Comparison of ENCODE assay signal across 1 cellular context in the genomic region with DNA sequence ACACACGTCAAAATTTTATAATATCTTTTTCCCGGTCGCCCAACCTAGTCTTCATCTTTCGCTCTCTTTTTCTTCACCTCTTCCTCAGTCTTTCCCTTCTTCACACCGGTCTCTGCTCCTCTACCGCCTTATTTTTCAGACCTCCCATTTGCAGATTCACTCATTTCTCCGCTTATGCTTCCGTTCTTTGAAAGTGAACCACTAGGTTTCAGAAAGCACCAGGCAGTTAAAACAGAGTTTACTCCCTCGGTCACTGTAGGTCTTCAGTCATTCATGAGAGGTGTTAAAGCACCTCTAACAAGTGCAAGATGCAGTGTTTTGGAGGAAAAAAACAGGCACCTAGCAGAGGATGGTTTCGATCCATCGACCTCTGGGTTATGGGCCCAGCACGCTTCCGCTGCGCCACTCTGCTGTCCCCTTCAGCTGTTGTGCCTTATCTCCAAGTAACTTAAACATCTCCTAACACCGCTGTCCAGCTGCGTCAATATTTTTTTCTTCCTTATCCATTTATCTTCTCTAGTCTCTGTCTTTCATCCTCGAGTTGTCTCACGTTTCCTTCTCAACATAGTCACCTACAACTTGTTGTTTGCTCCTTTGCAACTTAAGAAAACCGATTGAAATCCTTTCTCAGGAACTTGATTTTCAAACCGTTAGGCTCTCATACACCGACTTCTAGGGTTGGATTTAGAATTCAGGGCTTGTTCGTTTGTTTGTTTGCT.
TF ChIP-seq lines count a peak whose summit lies in the region.

No MANE protein-coding gene starts in this region.

TF ChIP-seq in HepG2, 621 proteins besides CTCF, POLR2A, EP300 and RAD21 (continued from another document and continues in another):
- TF ChIP-seq, protein P1, sequence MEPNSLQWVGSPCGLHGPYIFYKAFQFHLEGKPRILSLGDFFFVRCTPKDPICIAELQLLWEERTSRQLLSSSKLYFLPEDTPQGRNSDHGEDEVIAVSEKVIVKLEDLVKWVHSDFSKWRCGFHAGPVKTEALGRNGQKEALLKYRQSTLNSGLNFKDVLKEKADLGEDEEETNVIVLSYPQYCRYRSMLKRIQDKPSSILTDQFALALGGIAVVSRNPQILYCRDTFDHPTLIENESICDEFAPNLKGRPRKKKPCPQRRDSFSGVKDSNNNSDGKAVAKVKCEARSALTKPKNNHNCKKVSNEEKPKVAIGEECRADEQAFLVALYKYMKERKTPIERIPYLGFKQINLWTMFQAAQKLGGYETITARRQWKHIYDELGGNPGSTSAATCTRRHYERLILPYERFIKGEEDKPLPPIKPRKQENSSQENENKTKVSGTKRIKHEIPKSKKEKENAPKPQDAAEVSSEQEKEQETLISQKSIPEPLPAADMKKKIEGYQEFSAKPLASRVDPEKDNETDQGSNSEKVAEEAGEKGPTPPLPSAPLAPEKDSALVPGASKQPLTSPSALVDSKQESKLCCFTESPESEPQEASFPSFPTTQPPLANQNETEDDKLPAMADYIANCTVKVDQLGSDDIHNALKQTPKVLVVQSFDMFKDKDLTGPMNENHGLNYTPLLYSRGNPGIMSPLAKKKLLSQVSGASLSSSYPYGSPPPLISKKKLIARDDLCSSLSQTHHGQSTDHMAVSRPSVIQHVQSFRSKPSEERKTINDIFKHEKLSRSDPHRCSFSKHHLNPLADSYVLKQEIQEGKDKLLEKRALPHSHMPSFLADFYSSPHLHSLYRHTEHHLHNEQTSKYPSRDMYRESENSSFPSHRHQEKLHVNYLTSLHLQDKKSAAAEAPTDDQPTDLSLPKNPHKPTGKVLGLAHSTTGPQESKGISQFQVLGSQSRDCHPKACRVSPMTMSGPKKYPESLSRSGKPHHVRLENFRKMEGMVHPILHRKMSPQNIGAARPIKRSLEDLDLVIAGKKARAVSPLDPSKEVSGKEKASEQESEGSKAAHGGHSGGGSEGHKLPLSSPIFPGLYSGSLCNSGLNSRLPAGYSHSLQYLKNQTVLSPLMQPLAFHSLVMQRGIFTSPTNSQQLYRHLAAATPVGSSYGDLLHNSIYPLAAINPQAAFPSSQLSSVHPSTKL (CRISPR knock-in tag; IDR thresholded peaks at IDR 0.05): peak; percentile 82
- TF ChIP-seq ZNF788 (CRISPR knock-in tag; IDR thresholded peaks at IDR 0.05; ENCODE audit: borderline replicate concordance) (peak; percentile 97), THAP11 (CRISPR knock-in tag; IDR thresholded peaks at IDR 0.05) (peak; percentile 78), PAF1 (CRISPR knock-in tag; IDR thresholded peaks at IDR 0.05) (no peak), NR2F6 (IDR thresholded peaks at IDR 0.05) (peak; percentile 47; the same call in 1 of the 2 replicates), NR2F6 (CRISPR knock-in tag; IDR thresholded peaks at IDR 0.05) (peak; percentile 59; the same call in 1 of the 2 replicates), ZNF567 (CRISPR knock-in tag; IDR thresholded peaks at IDR 0.05; ENCODE audit: borderline replicate concordance) (peak; percentile 62; the same call in 1 of the 2 replicates), MZF1 (CRISPR knock-in tag; IDR thresholded peaks at IDR 0.05; ENCODE audit: borderline replicate concordance) (no peak), TBX3 (IDR thresholded peaks at IDR 0.05; ENCODE audit: borderline replicate concordance) (peak; percentile 85), ZNF296 (CRISPR knock-in tag; conservative IDR thresholded peaks at IDR 0.05) (0 out of 2 replicates have a peak, but pooled peaks have one; percentile 76), ELF3 (CRISPR knock-in tag; IDR thresholded peaks at IDR 0.05) (peak; percentile 89), ZNF234 (CRISPR knock-in tag; conservative IDR thresholded peaks at IDR 0.05) (0 out of 2 replicates have a peak, but pooled peaks have one; percentile 37), ZMYM3 (CRISPR knock-in tag; IDR thresholded peaks at IDR 0.05) (peak; percentile 70), NFIB (CRISPR knock-in tag; IDR thresholded peaks at IDR 0.05; ENCODE audit: borderline replicate concordance) (no peak), ZSCAN21 (CRISPR knock-in tag; IDR thresholded peaks at IDR 0.05; ENCODE audit: borderline replicate concordance) (peak; percentile 88), ZNF776 (CRISPR knock-in tag; IDR thresholded peaks at IDR 0.05) (no peak), ATF1 (CRISPR knock-in tag; IDR thresholded peaks at IDR 0.05) (peak; percentile 24; the same call in 1 of the 2 replicates), ZNF777 (CRISPR knock-in tag; IDR thresholded peaks at IDR 0.05) (peak; percentile 48), CHCHD3 (CRISPR knock-in tag; IDR thresholded peaks at IDR 0.05) (no peak), CEBPG (CRISPR knock-in tag; IDR thresholded peaks at IDR 0.05) (peak; percentile 41; the same call in 1 of the 2 replicates), SOX6 (IDR thresholded peaks at IDR 0.05) (no peak), SOX6 (CRISPR knock-in tag; IDR thresholded peaks at IDR 0.05) (peak; percentile 78), ZKSCAN5 (CRISPR knock-in tag; IDR thresholded peaks at IDR 0.05) (peak; percentile 36; the same call in 1 of the 2 replicates), ZNF552 (CRISPR knock-in tag; IDR thresholded peaks at IDR 0.05; ENCODE audit: borderline replicate concordance) (no peak), ZC3H13 (CRISPR knock-in tag; IDR thresholded peaks at IDR 0.05) (0 out of 2 replicates have a peak, but pooled peaks have one; percentile 60), ZBTB7B (CRISPR knock-in tag; IDR thresholded peaks at IDR 0.05) (peak; percentile 79; the same call in 1 of the 2 replicates), HMG20A (CRISPR knock-in tag; IDR thresholded peaks at IDR 0.05; ENCODE audit: borderline replicate concordance) (peak; percentile 48; the same call in 1 of the 2 replicates), GATAD1 (CRISPR knock-in tag; IDR thresholded peaks at IDR 0.05) (peak; percentile 70; the same call in 1 of the 2 replicates), ONECUT2 (CRISPR knock-in tag; IDR thresholded peaks at IDR 0.05) (peak; percentile 69), MYNN (CRISPR knock-in tag; IDR thresholded peaks at IDR 0.05; ENCODE audit: low read depth) (no peak), MEF2D (CRISPR knock-in tag; IDR thresholded peaks at IDR 0.05) (peak; percentile 32; the same call in 1 of the 2 replicates), ZMYM4 (CRISPR knock-in tag; IDR thresholded peaks at IDR 0.05) (peak; percentile 77), KMT2A (CRISPR knock-in tag; IDR thresholded peaks at IDR 0.05) (no peak), TAF15 (IDR thresholded peaks at IDR 0.05; ENCODE audit: low read depth, low read length, poor library complexity, severe bottlenecking) (no peak), RFX1 (IDR thresholded peaks at IDR 0.05) (no peak), FOSL1 (CRISPR knock-in tag; IDR thresholded peaks at IDR 0.05; ENCODE audit: borderline replicate concordance) (no peak), HOXA7 (CRISPR knock-in tag; IDR thresholded peaks at IDR 0.05) (0 out of 2 replicates have a peak, but pooled peaks have one; percentile 76)
- TF ChIP-seq, protein P2, sequence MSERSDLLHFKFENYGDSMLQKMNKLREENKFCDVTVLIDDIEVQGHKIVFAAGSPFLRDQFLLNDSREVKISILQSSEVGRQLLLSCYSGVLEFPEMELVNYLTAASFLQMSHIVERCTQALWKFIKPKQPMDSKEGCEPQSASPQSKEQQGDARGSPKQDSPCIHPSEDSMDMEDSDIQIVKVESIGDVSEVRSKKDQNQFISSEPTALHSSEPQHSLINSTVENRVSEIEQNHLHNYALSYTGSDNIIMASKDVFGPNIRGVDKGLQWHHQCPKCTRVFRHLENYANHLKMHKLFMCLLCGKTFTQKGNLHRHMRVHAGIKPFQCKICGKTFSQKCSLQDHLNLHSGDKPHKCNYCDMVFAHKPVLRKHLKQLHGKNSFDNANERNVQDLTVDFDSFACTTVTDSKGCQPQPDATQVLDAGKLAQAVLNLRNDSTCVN (CRISPR knock-in tag; IDR thresholded peaks at IDR 0.05; ENCODE audit: borderline replicate concordance): peak; percentile 66
- TF ChIP-seq, protein P3, sequence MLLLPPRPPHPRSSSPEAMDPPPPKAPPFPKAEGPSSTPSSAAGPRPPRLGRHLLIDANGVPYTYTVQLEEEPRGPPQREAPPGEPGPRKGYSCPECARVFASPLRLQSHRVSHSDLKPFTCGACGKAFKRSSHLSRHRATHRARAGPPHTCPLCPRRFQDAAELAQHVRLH (CRISPR knock-in tag; IDR thresholded peaks at IDR 0.05; ENCODE audit: borderline replicate concordance, low read depth): peak; percentile 96; the same call in 1 of the 2 replicates
- TF ChIP-seq, protein P4, sequence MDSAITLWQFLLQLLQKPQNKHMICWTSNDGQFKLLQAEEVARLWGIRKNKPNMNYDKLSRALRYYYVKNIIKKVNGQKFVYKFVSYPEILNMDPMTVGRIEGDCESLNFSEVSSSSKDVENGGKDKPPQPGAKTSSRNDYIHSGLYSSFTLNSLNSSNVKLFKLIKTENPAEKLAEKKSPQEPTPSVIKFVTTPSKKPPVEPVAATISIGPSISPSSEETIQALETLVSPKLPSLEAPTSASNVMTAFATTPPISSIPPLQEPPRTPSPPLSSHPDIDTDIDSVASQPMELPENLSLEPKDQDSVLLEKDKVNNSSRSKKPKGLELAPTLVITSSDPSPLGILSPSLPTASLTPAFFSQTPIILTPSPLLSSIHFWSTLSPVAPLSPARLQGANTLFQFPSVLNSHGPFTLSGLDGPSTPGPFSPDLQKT (CRISPR knock-in tag; IDR thresholded peaks at IDR 0.05; ENCODE audit: borderline replicate concordance): no peak
- TF ChIP-seq, protein P5, sequence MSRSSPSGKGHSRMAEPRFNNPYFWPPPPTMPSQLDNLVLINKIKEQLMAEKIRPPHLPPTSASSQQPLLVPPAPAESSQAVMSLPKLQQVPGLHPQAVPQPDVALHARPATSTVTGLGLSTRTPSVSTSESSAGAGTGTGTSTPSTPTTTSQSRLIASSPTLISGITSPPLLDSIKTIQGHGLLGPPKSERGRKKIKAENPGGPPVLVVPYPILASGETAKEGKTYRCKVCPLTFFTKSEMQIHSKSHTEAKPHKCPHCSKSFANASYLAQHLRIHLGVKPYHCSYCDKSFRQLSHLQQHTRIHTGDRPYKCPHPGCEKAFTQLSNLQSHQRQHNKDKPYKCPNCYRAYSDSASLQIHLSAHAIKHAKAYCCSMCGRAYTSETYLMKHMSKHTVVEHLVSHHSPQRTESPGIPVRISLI (CRISPR knock-in tag; IDR thresholded peaks at IDR 0.05; ENCODE audit: borderline replicate concordance): peak; percentile 87
- TF ChIP-seq, protein P6, sequence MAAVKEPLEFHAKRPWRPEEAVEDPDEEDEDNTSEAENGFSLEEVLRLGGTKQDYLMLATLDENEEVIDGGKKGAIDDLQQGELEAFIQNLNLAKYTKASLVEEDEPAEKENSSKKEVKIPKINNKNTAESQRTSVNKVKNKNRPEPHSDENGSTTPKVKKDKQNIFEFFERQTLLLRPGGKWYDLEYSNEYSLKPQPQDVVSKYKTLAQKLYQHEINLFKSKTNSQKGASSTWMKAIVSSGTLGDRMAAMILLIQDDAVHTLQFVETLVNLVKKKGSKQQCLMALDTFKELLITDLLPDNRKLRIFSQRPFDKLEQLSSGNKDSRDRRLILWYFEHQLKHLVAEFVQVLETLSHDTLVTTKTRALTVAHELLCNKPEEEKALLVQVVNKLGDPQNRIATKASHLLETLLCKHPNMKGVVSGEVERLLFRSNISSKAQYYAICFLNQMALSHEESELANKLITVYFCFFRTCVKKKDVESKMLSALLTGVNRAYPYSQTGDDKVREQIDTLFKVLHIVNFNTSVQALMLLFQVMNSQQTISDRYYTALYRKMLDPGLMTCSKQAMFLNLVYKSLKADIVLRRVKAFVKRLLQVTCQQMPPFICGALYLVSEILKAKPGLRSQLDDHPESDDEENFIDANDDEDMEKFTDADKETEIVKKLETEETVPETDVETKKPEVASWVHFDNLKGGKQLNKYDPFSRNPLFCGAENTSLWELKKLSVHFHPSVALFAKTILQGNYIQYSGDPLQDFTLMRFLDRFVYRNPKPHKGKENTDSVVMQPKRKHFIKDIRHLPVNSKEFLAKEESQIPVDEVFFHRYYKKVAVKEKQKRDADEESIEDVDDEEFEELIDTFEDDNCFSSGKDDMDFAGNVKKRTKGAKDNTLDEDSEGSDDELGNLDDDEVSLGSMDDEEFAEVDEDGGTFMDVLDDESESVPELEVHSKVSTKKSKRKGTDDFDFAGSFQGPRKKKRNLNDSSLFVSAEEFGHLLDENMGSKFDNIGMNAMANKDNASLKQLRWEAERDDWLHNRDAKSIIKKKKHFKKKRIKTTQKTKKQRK (IDR thresholded peaks at IDR 0.05; ENCODE audit: low read length): no peak
- TF ChIP-seq, protein P7, sequence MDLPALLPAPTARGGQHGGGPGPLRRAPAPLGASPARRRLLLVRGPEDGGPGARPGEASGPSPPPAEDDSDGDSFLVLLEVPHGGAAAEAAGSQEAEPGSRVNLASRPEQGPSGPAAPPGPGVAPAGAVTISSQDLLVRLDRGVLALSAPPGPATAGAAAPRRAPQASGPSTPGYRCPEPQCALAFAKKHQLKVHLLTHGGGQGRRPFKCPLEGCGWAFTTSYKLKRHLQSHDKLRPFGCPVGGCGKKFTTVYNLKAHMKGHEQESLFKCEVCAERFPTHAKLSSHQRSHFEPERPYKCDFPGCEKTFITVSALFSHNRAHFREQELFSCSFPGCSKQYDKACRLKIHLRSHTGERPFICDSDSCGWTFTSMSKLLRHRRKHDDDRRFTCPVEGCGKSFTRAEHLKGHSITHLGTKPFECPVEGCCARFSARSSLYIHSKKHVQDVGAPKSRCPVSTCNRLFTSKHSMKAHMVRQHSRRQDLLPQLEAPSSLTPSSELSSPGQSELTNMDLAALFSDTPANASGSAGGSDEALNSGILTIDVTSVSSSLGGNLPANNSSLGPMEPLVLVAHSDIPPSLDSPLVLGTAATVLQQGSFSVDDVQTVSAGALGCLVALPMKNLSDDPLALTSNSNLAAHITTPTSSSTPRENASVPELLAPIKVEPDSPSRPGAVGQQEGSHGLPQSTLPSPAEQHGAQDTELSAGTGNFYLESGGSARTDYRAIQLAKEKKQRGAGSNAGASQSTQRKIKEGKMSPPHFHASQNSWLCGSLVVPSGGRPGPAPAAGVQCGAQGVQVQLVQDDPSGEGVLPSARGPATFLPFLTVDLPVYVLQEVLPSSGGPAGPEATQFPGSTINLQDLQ (CRISPR knock-in tag; IDR thresholded peaks at IDR 0.05): peak; percentile 25; the same call in 1 of the 2 replicates
- TF ChIP-seq, protein P8, sequence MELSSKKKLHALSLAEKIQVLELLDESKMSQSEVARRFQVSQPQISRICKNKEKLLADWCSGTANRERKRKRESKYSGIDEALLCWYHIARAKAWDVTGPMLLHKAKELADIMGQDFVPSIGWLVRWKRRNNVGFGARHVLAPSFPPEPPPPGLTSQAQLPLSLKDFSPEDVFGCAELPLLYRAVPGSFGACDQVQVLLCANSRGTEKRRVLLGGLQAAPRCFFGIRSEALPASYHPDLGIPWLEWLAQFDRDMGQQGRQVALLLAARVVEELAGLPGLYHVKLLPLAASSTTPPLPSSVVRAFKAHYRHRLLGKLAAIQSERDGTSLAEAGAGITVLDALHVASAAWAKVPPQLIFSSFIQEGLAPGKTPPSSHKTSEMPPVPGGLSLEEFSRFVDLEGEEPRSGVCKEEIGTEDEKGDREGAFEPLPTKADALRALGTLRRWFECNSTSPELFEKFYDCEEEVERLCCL (CRISPR knock-in tag; IDR thresholded peaks at IDR 0.05; ENCODE audit: borderline replicate concordance): no peak
- TF ChIP-seq, protein P9, sequence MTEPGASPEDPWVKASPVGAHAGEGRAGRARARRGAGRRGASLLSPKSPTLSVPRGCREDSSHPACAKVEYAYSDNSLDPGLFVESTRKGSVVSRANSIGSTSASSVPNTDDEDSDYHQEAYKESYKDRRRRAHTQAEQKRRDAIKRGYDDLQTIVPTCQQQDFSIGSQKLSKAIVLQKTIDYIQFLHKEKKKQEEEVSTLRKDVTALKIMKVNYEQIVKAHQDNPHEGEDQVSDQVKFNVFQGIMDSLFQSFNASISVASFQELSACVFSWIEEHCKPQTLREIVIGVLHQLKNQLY (CRISPR knock-in tag; IDR thresholded peaks at IDR 0.05): peak; percentile 69
- TF ChIP-seq, protein P10, sequence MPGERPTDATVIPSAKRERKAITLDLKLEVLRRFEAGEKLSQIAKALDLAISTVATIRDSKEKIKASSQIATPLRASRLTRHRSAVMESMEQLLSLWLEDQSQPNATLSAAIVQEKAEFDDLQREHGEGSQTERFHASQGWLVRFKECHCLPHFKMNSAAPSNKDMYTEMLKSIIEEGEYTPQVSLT (CRISPR knock-in tag; IDR thresholded peaks at IDR 0.05; ENCODE audit: borderline replicate concordance, low read depth): no peak
